ENCODE assay signal across 15 cellular contexts in genomic region chr3:66179813-66180212, GRCh38.
"Had no signal": no experiment of that assay in that cellular context is flagged by ENCODE, and none has a peak within 500 bp of the region (broad histone marks: within the 10 kb centered on the region; RNA-seq: fewer than 3 reads in every experiment).

No MANE protein-coding gene starts in this region.

- H3K27ac Mint-ChIP-seq: activated CD8-positive, alpha-beta memory T cell treated with anti-CD3 and anti-CD28 coated beads, Interleukin-2, amount 10 ng/mL, durations not matched to agents 7 days and 5 days; activated naive CD4-positive, alpha-beta T cell treated with anti-CD3 and anti-CD28 coated beads, Interleukin-2, amount 50 U/mL, for 72 hours; activated T-cell treated with anti-CD3 and anti-CD28 coated beads, Interleukin-2, amount 50 U/mL, for 24 hours; memory B cell; natural killer cell treated with Interleukin-12 subunit alpha and Interleukin-12 subunit beta and Interleukin-15 and Interleukin-18, amount 100 ng/mL, for 72 hours had no signal

- H3K4me3 ChIP-seq: breast epithelium, skin epidermis, tibial artery, uterus had no signal

- FAIRE-seq: colon had no signal

- H3K4me1 Mint-ChIP-seq: activated CD8-positive, alpha-beta memory T cell treated with anti-CD3 and anti-CD28 coated beads, Interleukin-2, amount 10 ng/mL, durations not matched to agents 7 days and 5 days; memory B cell had no signal

- H3K36me3 ChIP-seq: breast epithelium, tibial artery, uterus had no signal

- H3K36me3 Mint-ChIP-seq: activated CD8-positive, alpha-beta memory T cell treated with anti-CD3 and anti-CD28 coated beads, Interleukin-2, amount 10 ng/mL, durations not matched to agents 7 days and 5 days; activated naive CD4-positive, alpha-beta T cell treated with anti-CD3 and anti-CD28 coated beads, Interleukin-2, amount 50 U/mL, for 72 hours; memory B cell; natural killer cell treated with Interleukin-12 subunit alpha and Interleukin-12 subunit beta and Interleukin-15 and Interleukin-18, amount 100 ng/mL, for 72 hours had no signal

- H3K9me3 Mint-ChIP-seq: activated naive CD4-positive, alpha-beta T cell treated with anti-CD3 and anti-CD28 coated beads, Interleukin-2, amount 50 U/mL, for 72 hours; activated T-cell treated with anti-CD3 and anti-CD28 coated beads, Interleukin-2, amount 50 U/mL, for 24 hours; memory B cell; natural killer cell treated with Interleukin-12 subunit alpha and Interleukin-12 subunit beta and Interleukin-15 and Interleukin-18, amount 100 ng/mL, for 72 hours had no signal

- H3K4me1 ChIP-seq: breast epithelium, uterus had no signal

- H3K27me3 Mint-ChIP-seq: activated CD8-positive, alpha-beta memory T cell treated with anti-CD3 and anti-CD28 coated beads, Interleukin-2, amount 10 ng/mL, durations not matched to agents 7 days and 5 days; activated T-cell treated with anti-CD3 and anti-CD28 coated beads, Interleukin-2, amount 50 U/mL, for 24 hours; memory B cell had no signal

- DNase-seq: activated CD4-positive, alpha-beta T cell treated with anti-CD3 and anti-CD28 coated beads for 1 hour; activated CD4-positive, alpha-beta T cell treated with anti-CD3 and anti-CD28 coated beads, Interleukin-2, amount 50 U/mL, for 48 hours; activated CD8-positive, alpha-beta memory T cell treated with anti-CD3 and anti-CD28 coated beads, Interleukin-2, amount 10 ng/mL, durations not matched to agents 7 days and 5 days; activated effector memory CD4-positive, alpha-beta T cell treated with anti-CD3 and anti-CD28 coated beads, Interleukin-2, amount 50 U/mL, for 16 hours; activated T-cell treated with anti-CD3 and anti-CD28 coated beads, Interleukin-2, amount 50 U/mL, for 24 hours; T-helper 9 cell; tibial artery; uterus had no signal

- H3K27ac ChIP-seq: breast epithelium, skin epidermis, tibial artery, uterus had no signal

- H3K27me3 ChIP-seq: breast epithelium, tibial artery, uterus had no signal

- H3K4me3 Mint-ChIP-seq: activated CD8-positive, alpha-beta memory T cell treated with anti-CD3 and anti-CD28 coated beads, Interleukin-2, amount 10 ng/mL, durations not matched to agents 7 days and 5 days; activated T-cell treated with anti-CD3 and anti-CD28 coated beads, Interleukin-2, amount 50 U/mL, for 24 hours; memory B cell; natural killer cell treated with Interleukin-12 subunit alpha and Interleukin-12 subunit beta and Interleukin-15 and Interleukin-18, amount 100 ng/mL, for 72 hours had no signal

- H3K9me3 ChIP-seq: breast epithelium, tibial artery, uterus had no signal

- ATAC-seq: activated CD8-positive, alpha-beta memory T cell treated with anti-CD3 and anti-CD28 coated beads, Interleukin-2, amount 10 ng/mL, durations not matched to agents 7 days and 5 days; activated naive CD4-positive, alpha-beta T cell treated with anti-CD3 and anti-CD28 coated beads, Interleukin-2, amount 50 U/mL, for 72 hours; left lobe of liver; natural killer cell treated with Interleukin-12 subunit alpha and Interleukin-12 subunit beta and Interleukin-15 and Interleukin-18, amount 100 ng/mL, for 72 hours had no signal
